8 cellular contexts compared by ENCODE assay signal in the genomic region with DNA sequence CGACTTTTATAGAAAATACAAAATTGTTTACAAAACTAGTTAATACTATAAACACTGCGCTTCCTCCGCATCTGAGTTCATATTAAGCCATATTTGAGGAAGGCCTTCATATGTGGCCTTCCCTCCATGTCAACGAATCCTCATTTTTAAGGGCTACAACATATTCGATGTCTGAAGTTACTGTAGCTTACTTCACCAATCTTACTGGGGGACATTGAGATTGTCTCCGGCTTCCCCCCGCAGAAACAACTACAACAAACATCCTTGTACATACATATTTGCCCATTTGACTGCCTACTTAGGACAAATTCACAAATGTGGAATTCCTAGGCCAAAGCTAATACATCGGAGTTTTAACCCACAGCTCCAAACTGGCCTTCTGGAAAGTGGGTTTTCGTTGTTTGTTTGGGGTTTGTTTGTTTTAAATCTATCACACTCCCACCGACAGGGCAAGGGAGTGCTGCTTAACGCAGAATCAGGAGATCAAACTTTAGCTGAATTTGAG. TPM values are rescaled to one million over a fixed set of nuclear protein-coding genes. Genes with fewer than 3 reads are reported as not detected.
DNase-seq lines count a peak whose midpoint lies in the region; ATAC-seq and TF ChIP-seq lines count a peak whose summit lies in the region.

No MANE protein-coding gene starts in this region.

- H3K4me1 Mint-ChIP-seq in CD14-positive monocyte (peaks cover 39% of the 10 kb centered on the region), naive B cell (peaks cover 8 to 12% (median 8%) of the 10 kb centered on the region in 3 donors)

- H3K4me3 Mint-ChIP-seq in CD14-positive monocyte: peak overlapping the region; percentile 74 to 83
- H3K4me3 Mint-ChIP-seq in naive B cell: peak overlapping the region; percentile 69 to 88 (median 78)

- peak overlapping the region; percentile 96 for H2AFZ ChIP-seq in mammary epithelial cell (ENCODE audit: low read depth, low read length)

- H3K9me3 Mint-ChIP-seq in CD14-positive monocyte (no peaks in the 10 kb centered on the region), naive B cell (no peaks in the 10 kb centered on the region)

- CTCF ChIA-PET in mammary epithelial cell (lab: Charles Lee; ENCODE audit: low non-redundant PET): no interaction called here

- H3K27me3 ChIP-seq in mammary epithelial cell (ENCODE audit: insufficient read depth, low read length): no peaks in the 10 kb centered on the region

- ATAC-seq in HG03066 (IDR thresholded peaks at IDR 0.05; ENCODE audit: low read depth, unreplicated experiment): peak; percentile 32
- ATAC-seq in naive B cell (ENCODE audit: low read depth in 2 of 2): peak in 1 of 2 donors; percentile 25
- ATAC-seq in GM19035 (IDR thresholded peaks at IDR 0.05; ENCODE audit: unreplicated experiment): no peak
- no peak for ATAC-seq in GM18907 (IDR thresholded peaks at IDR 0.05; ENCODE audit: unreplicated experiment)

- peak overlapping the region; percentile 65 for H3K27ac ChIP-seq in mammary epithelial cell (ENCODE audit: insufficient read depth, low read depth, low read length)

- peaks cover 18% of the 10 kb centered on the region for H3K4me1 ChIP-seq in mammary epithelial cell (ENCODE audit: insufficient read depth, low read length)

- H3K36me3 Mint-ChIP-seq in CD14-positive monocyte (peaks cover 6 to 9% of the 10 kb centered on the region in 2 donors), naive B cell (no peaks in the 10 kb centered on the region)

- intact Hi-C loops in CD14-positive monocyte (cut with micrococcal nuclease): loop anchor here in 1 of 2 donors (10.0 kb wide), 1 partner anchor 792 kb away; no protein-coding TSS in a partner anchor
- intact Hi-C loops in mammary epithelial cell (cut with micrococcal nuclease): loop anchor here (10.0 kb wide), 1 partner anchor 682 kb away; no protein-coding TSS in a partner anchor

- H3K4me2 ChIP-seq in mammary epithelial cell (ENCODE audit: insufficient read depth, low read depth, low read length): peak overlapping the region; percentile 99

- H3K4me3 ChIP-seq in mammary epithelial cell (replicated peaks in 1 of 3; ENCODE audit: insufficient read depth in 1 of 3, low read depth in 2 of 3, low read length in 3 of 3): peak overlapping the region; percentile 16 to 91 (median 84)

- peaks cover 4% of the 10 kb centered on the region for H3K36me3 ChIP-seq in mammary epithelial cell (ENCODE audit: insufficient read depth, low read length)

- no peaks in the 10 kb centered on the region for H4K20me1 ChIP-seq in mammary epithelial cell (ENCODE audit: insufficient read depth, low read length)

- no peaks in the 10 kb centered on the region for H3K9me3 ChIP-seq in mammary epithelial cell (replicated peaks; ENCODE audit: insufficient read depth, low read length)

- H3K27me3 Mint-ChIP-seq in CD14-positive monocyte (ENCODE audit: low read depth in 3 of 3) (no peaks in the 10 kb centered on the region), naive B cell (no peaks in the 10 kb centered on the region)

- TSS peak; percentile 87 for BruUV-seq in mammary epithelial cell (replicated peaks; lab: Mats Ljungman, UMichigan)

- in situ Hi-C loops in mammary epithelial cell (cut with MboI; ENCODE audit: low sequenced_read_pairs in 2 of 2): loop anchor here in 1 of 2 donors (10.0 kb wide), 1 partner anchor 112 kb away; no protein-coding TSS in a partner anchor

- 57% methylated on average over 11 of the region's 11 CpGs for WGBS in mammary epithelial cell (ENCODE audit: low coverage, missing lambda C conversion rate)

- H3K79me2 ChIP-seq in mammary epithelial cell (ENCODE audit: insufficient read depth, low read length): peaks cover 21% of the 10 kb centered on the region

- peak overlapping the region; percentile 75 to 89 (median 85) for H3K27ac Mint-ChIP-seq in CD14-positive monocyte
- H3K27ac Mint-ChIP-seq in naive B cell: peak overlapping the region in 5 of 6 donors; percentile 17 to 79 (median 34)

- dilution Hi-C loops in mammary epithelial cell (cut with HindIII; ENCODE audit: low sequenced_read_pairs): no loop called here

- TF ChIP-seq CTCF in CD14-positive monocyte (IDR thresholded peaks at IDR 0.05) (no peak), mammary epithelial cell (conservative IDR thresholded peaks at IDR 0.05 in 1 of 2, IDR thresholded peaks at IDR 0.05 in 1 of 2; ENCODE audit: extremely low read depth in 1 of 2, insufficient read depth in 1 of 2, low read depth in 1 of 2, low read length in 2 of 2) (no peak)

- peak overlapping the region; percentile 84 for H3K9ac ChIP-seq in mammary epithelial cell (ENCODE audit: insufficient read depth, low read length)

- DNase-seq in CD14-positive monocyte (ENCODE audit: low spot score) (no peak), mammary epithelial cell (no peak), naive B cell (no peak), T1000 (lab: John Stamatoyannopoulos, UW) (no peak), putamen (ENCODE audit: low spot score) (no peak)

RNA-seq across cellular contexts. Expression of a gene that starts 0.6 kb away (rescaled TPM):
- polyA plus RNA-seq in CD14-positive monocyte (1 to 10 TPM; 3.2 to 4.1 TPM), mammary epithelial cell (82.8 TPM), naive B cell (ENCODE audit: low read depth in 6 of 6) (under 1 TPM in 2 of 6 donors, not detected in 4; 0.16 to 0.43 TPM)
- 100 to 1,000 TPM in 1 of 2 donors, 10 to 100 TPM in 1; 69.0 to 107 TPM for total RNA-seq in mammary epithelial cell
- polyA minus RNA-seq in mammary epithelial cell: 48.1 TPM

RNA-seq across cellular contexts. Expression of a gene that starts 10.4 kb away (rescaled TPM):
- 10 to 100 TPM in 1 of 2 donors, 1 to 10 TPM in 1; 7.7 to 11.5 TPM for polyA plus RNA-seq in CD14-positive monocyte
- 1 to 10 TPM; 5.8 to 6.7 TPM for total RNA-seq in mammary epithelial cell
- polyA plus RNA-seq in mammary epithelial cell: 0.53 TPM
- polyA minus RNA-seq in mammary epithelial cell: not detected
- polyA plus RNA-seq in naive B cell (ENCODE audit: low read depth in 6 of 6): 1 to 10 TPM; 4.0 to 7.9 (median 6.2) TPM

Comparison
In these comparisons a context has a peak if more than half of its experiments do, and no peak if none do; other contexts are left out.
1. RNA of a gene that starts 0.6 kb away (polyA plus RNA-seq): 82.8 TPM in mammary epithelial cell (single experiment); 3.2 to 4.1 TPM in CD14-positive monocyte and 0.16 to 0.43 TPM in naive B cell; every median in the first group is over 10 times any median in the second.